ENCODE assay signal across 23 cellular contexts in genomic region chr20:54657268-54657826, GRCh38.
DNase-seq lines count a peak whose midpoint lies in the region; ATAC-seq and TF ChIP-seq lines count a peak whose summit lies in the region.
"Had no signal": no experiment of that assay in that cellular context is flagged by ENCODE, and none has a peak within 500 bp of the region (broad histone marks: within the 10 kb centered on the region; RNA-seq: fewer than 3 reads in every experiment).

No MANE protein-coding gene starts in this region.

- H3K36me3 Mint-ChIP-seq in CD4-positive, alpha-beta T cell (ENCODE audit: low read depth): no peaks in the 10 kb centered on the region

- H3K27me3 Mint-ChIP-seq in CD4-positive, alpha-beta T cell: peaks cover 29% of the 10 kb centered on the region

- no peaks in the 10 kb centered on the region for H3K4me1 ChIP-seq in RWPE2 (ENCODE audit: insufficient read depth, poor library complexity, severe bottlenecking)
- H3K4me1 ChIP-seq: SJCRH30 had no signal

- DNase-seq in HT1080 (ENCODE audit: low read depth): peak; percentile 6
- no peak for DNase-seq in RWPE2 (ENCODE audit: low spot score)
- DNase-seq in fibroblast of pulmonary artery (ENCODE audit: low read depth): peak; percentile 10
- DNase-seq in AG20443 (ENCODE audit: low spot score): no peak
- DNase-seq in CD4-positive, alpha-beta T cell: no peak
- no peak for DNase-seq in kidney glomerular epithelial cell (lab: John Stamatoyannopoulos, UW)
- DNase-seq: DMS79; H7; NCI-H1048; NCI-H146; NCI-H2029 treated with DMSO at 0.1 percent for 48 hours; NCI-H2171; NCI-H446; NCI-H526 treated with DMSO at 0.1 percent for 48 hours; NK-92 treated with Interleukin-12 subunit alpha and Interleukin-12 subunit beta, amount 100 ng/mL, for 24 hours; PC-3; SJCRH30 had no signal

- H3K4me3 Mint-ChIP-seq in CD4-positive, alpha-beta T cell: no peak overlapping the region
- H3K4me3 Mint-ChIP-seq: T-helper 1 cell treated with Interleukin-12 subunit alpha and Interleukin-12 subunit beta and Interleukin-4 antibody, amounts not matched to agents 30 μg/mL and 1 μg/mL, for 36 hours had no signal

- no peak overlapping the region for H3K27ac Mint-ChIP-seq in CD4-positive, alpha-beta T cell
- H3K27ac Mint-ChIP-seq: T-helper 1 cell treated with Interleukin-12 subunit alpha and Interleukin-12 subunit beta and Interleukin-4 antibody, amounts not matched to agents 30 μg/mL and 1 μg/mL, for 36 hours had no signal

- POLR2A ChIA-PET in CD4-positive, alpha-beta T cell (lab: Charles Lee): interaction anchor here (0.6 kb wide), 1 partner anchor 340 kb away, joined by 3 read pairs; no protein-coding TSS in a partner anchor

- H3K27ac ChIP-seq in C4-2B (no peak overlapping the region), RWPE2 (ENCODE audit: poor library complexity, severe bottlenecking) (no peak overlapping the region)
- H3K27ac ChIP-seq in CD4-positive, alpha-beta T cell (ENCODE audit: low read depth, low read length): no peak overlapping the region
- H3K27ac ChIP-seq: BLaER1 treated with 17β-estradiol and CSF1 and Interleukin-3, amounts not matched to agents 10 nM and 100 nM; KMS-11; RWPE1; SJCRH30 had no signal

- TF ChIP-seq CTCF in C4-2B (conservative IDR thresholded peaks at IDR 0.05) (peak; percentile 10; the same call in 1 of the 2 replicates), RWPE2 (IDR thresholded peaks at IDR 0.05; ENCODE audit: poor library complexity, severe bottlenecking) (no peak), fibroblast of pulmonary artery (IDR thresholded peaks at IDR 0.05; ENCODE audit: low read length, missing control alignments) (no peak)
- no peak for TF ChIP-seq CTCF in CD4-positive, alpha-beta T cell (IDR thresholded peaks at IDR 0.05)

- H3K4me3 ChIP-seq in RWPE2 (ENCODE audit: severe bottlenecking) (no peak overlapping the region), fibroblast of pulmonary artery (replicated peaks; ENCODE audit: low read depth, low read length) (no peak overlapping the region)
- H3K4me3 ChIP-seq: BLaER1 treated with 17β-estradiol and CSF1 and Interleukin-3, amounts not matched to agents 10 nM and 100 nM; SJCRH30 had no signal

- intact Hi-C loops in CD4-positive, alpha-beta T cell (cut with DNase I, micrococcal nuclease): no loop called here

- no peaks in the 10 kb centered on the region for H3K9me3 ChIP-seq in RWPE2 (ENCODE audit: severe bottlenecking)
- H3K9me3 ChIP-seq in CD4-positive, alpha-beta T cell (ENCODE audit: control insufficient read depth, low read length): no peaks in the 10 kb centered on the region
- H3K9me3 ChIP-seq: BLaER1 treated with 17β-estradiol and CSF1 and Interleukin-3, amounts not matched to agents 10 nM and 100 nM; SJCRH30 had no signal

- peaks cover 55% of the 10 kb centered on the region for H3K27me3 ChIP-seq in RWPE2 (ENCODE audit: insufficient read depth, poor library complexity, severe bottlenecking)
- peaks cover 9% of the 10 kb centered on the region for H3K27me3 ChIP-seq in CD4-positive, alpha-beta T cell (ENCODE audit: control insufficient read depth, insufficient read depth, low read length)
- H3K27me3 ChIP-seq: BLaER1 treated with 17β-estradiol and CSF1 and Interleukin-3, amounts not matched to agents 10 nM and 100 nM had no signal

- H3K9me3 Mint-ChIP-seq in CD4-positive, alpha-beta T cell: no peaks in the 10 kb centered on the region
- H3K9me3 Mint-ChIP-seq: T-helper 1 cell treated with Interleukin-12 subunit alpha and Interleukin-12 subunit beta and Interleukin-4 antibody, amounts not matched to agents 30 μg/mL and 1 μg/mL, for 36 hours had no signal

- CTCF ChIA-PET in CD4-positive, alpha-beta T cell (lab: Charles Lee): no interaction called here

- H3K36me3 ChIP-seq in RWPE2 (ENCODE audit: low read depth): no peaks in the 10 kb centered on the region
- H3K36me3 ChIP-seq: BLaER1 treated with 17β-estradiol and CSF1 and Interleukin-3, amounts not matched to agents 10 nM and 100 nM; SJCRH30 had no signal

- ATAC-seq in RWPE2 (ENCODE audit: low read depth): peak; percentile 33; the same call in 1 of the 3 replicates
- no peak for ATAC-seq in HG02885 (IDR thresholded peaks at IDR 0.05; ENCODE audit: poor library complexity, unreplicated experiment)
- no peak for ATAC-seq in CD4-positive, alpha-beta T cell (ENCODE audit: poor library complexity)
- ATAC-seq: PC-3 had no signal

- H3K4me1 Mint-ChIP-seq in CD4-positive, alpha-beta T cell (ENCODE audit: low read depth): no peaks in the 10 kb centered on the region

Comparison
In these comparisons a context has a peak if more than half of its experiments do, and no peak if none do; other contexts are left out.
1. DNase-seq: peak in HT1080 (single experiment) and fibroblast of pulmonary artery (single experiment); none in RWPE2 (single experiment), AG20443 (single experiment), CD4-positive, alpha-beta T cell (0 of 10) and kidney glomerular epithelial cell (single experiment).